Comparison of ENCODE assay signal across 26 cellular contexts in the genomic region with DNA sequence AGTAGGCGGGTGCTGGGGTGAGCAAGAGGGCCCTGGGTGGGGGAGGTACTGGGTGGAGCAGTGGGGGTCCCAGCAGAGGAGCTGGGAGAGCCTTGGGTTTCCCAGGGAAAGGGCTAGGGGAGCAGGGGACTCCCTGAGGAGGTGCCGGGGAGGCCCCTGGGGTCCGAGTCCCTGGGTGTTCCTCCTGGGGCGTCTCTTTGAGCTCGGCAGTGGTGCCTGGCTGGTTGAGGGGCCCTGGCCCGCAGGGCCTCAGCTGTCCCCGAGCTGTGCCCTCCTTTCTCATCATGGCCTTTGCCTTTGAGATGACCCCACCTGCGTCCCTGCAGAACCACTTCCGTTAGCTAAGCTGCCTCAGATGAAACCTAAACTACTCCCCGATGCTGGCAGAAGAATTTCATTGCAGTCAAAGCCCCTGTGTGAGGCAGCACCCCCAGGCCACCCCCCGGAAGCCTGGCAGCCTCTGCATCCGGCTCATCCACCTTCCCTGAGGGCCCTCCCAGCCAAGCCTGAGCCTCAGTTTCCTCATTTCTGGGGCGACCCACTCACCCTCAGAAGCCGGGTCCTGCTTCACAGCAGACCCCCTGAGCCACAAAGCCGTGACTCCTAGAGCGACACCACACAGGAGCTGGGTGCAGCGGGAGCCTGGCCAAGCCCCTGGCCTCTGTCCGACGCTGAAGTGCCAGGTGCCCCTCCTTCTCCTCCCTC.
"Had no signal": no experiment of that assay in that cellular context is flagged by ENCODE, and none has a peak within 500 bp of the region (broad histone marks: within the 10 kb centered on the region; RNA-seq: fewer than 3 reads in every experiment).

No MANE protein-coding gene starts in this region.

- DNase-seq: heart right ventricle; kidney; left colon; lower lobe of right lung; mammary epithelial cell; mesenchymal stem cell; naive thymus-derived CD8-positive, alpha-beta T cell; occipital lobe; ovary; retina; right lobe of liver; stimulated activated CD4-positive, alpha-beta T cell treated with anti-CD3 and anti-CD28 coated beads, Interleukin-1b, Interleukin-23, amount 100 ng/mL, for 48 hours; stimulated activated CD4-positive, alpha-beta T cell treated with anti-CD3 and anti-CD28 coated beads, Interleukin-2, amount 100 ng/mL, for 48 hours; stimulated activated CD4-positive, alpha-beta T cell treated with anti-CD3 and anti-CD28 coated beads, Interleukin-4, amount 100 ng/mL, for 4 hours; stimulated activated CD8-positive, alpha-beta memory T cell treated with anti-CD3 and anti-CD28 coated beads, Interleukin-4, amount 100 ng/mL, for 48 hours; stimulated activated naive CD4-positive, alpha-beta T cell treated with Interleukin-2 at 50 U/mL for 16 hours; tibial artery; trophoblast cell; upper lobe of right lung had no signal

- H3K4me2 ChIP-seq: hepatocyte, smooth muscle cell had no signal

- ATAC-seq: heart right ventricle; left colon; left lung; lower lobe of right lung; naive thymus-derived CD8-positive, alpha-beta T cell; right lobe of liver had no signal

- H3K4me1 ChIP-seq: prostate gland, suprapubic skin, tibial artery had no signal

- H3K27me3 ChIP-seq: heart right ventricle, hepatocyte, left lung, neutrophil, ovary, right lobe of liver, suprapubic skin, tibial artery, upper lobe of right lung had no signal

- H3K9me3 ChIP-seq: heart right ventricle, left lung, lower lobe of right lung, neutrophil, ovary, prostate gland, right lobe of liver, suprapubic skin, thoracic aorta, tibial artery, upper lobe of right lung had no signal

- H3K27ac ChIP-seq: heart right ventricle, hepatocyte, left lung, lower lobe of right lung, neutrophil, ovary, prostate gland, right lobe of liver, suprapubic skin, thoracic aorta, tibial artery, upper lobe of right lung had no signal

- H3K36me3 ChIP-seq: ovary, prostate gland had no signal

- H3K4me3 ChIP-seq: heart right ventricle, hepatocyte, left lung, lower lobe of right lung, ovary, prostate gland, right lobe of liver, smooth muscle cell, suprapubic skin, thoracic aorta, tibial artery, upper lobe of right lung had no signal

- H2AFZ ChIP-seq: hepatocyte had no signal
